2 cellular contexts compared by ENCODE assay signal in genomic region chr22:31343235-31344191, GRCh38.
TF ChIP-seq lines count a peak whose summit lies in the region.

No MANE protein-coding gene starts in this region.

TF ChIP-seq in HEK293, 187 proteins besides CTCF, POLR2A, EP300 and RAD21 (continued from another document):
- TF ChIP-seq EGR2 (tag by site-specific recombination; IDR thresholded peaks at IDR 0.05; ENCODE audit: low read depth) (peak; percentile 13; the same call in 1 of the 2 replicates), GLIS2 (tag by site-specific recombination; IDR thresholded peaks at IDR 0.05) (peak; percentile 80), PRDM10 (tag by site-specific recombination; IDR thresholded peaks at IDR 0.05) (peak; percentile 94), SP2 (tag by site-specific recombination; IDR thresholded peaks at IDR 0.05) (peak; percentile 28), KLF10 (tag by site-specific recombination; IDR thresholded peaks at IDR 0.05) (no peak), ZBTB17 (tag by site-specific recombination; IDR thresholded peaks at IDR 0.05) (peak; percentile 36; the same call in 1 of the 2 replicates), ZNF76 (tag by site-specific recombination; IDR thresholded peaks at IDR 0.05; ENCODE audit: borderline replicate concordance, low read depth) (peak; percentile 38; the same call in 1 of the 2 replicates), GLIS1 (tag by site-specific recombination; IDR thresholded peaks at IDR 0.05) (peak; percentile 54; the same call in 1 of the 2 replicates), MYNN (tag by site-specific recombination; IDR thresholded peaks at IDR 0.05; ENCODE audit: borderline replicate concordance) (no peak), ZNF707 (tag by site-specific recombination; IDR thresholded peaks at IDR 0.05) (no peak), ZNF777 (tag by site-specific recombination; IDR thresholded peaks at IDR 0.05; ENCODE audit: borderline replicate concordance) (no peak)
- TF ChIP-seq, protein P1, sequence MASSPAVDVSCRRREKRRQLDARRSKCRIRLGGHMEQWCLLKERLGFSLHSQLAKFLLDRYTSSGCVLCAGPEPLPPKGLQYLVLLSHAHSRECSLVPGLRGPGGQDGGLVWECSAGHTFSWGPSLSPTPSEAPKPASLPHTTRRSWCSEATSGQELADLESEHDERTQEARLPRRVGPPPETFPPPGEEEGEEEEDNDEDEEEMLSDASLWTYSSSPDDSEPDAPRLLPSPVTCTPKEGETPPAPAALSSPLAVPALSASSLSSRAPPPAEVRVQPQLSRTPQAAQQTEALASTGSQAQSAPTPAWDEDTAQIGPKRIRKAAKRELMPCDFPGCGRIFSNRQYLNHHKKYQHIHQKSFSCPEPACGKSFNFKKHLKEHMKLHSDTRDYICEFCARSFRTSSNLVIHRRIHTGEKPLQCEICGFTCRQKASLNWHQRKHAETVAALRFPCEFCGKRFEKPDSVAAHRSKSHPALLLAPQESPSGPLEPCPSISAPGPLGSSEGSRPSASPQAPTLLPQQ (tag by site-specific recombination; IDR thresholded peaks at IDR 0.05): peak; percentile 69; the same call in 1 of the 2 replicates
- TF ChIP-seq, protein P2, sequence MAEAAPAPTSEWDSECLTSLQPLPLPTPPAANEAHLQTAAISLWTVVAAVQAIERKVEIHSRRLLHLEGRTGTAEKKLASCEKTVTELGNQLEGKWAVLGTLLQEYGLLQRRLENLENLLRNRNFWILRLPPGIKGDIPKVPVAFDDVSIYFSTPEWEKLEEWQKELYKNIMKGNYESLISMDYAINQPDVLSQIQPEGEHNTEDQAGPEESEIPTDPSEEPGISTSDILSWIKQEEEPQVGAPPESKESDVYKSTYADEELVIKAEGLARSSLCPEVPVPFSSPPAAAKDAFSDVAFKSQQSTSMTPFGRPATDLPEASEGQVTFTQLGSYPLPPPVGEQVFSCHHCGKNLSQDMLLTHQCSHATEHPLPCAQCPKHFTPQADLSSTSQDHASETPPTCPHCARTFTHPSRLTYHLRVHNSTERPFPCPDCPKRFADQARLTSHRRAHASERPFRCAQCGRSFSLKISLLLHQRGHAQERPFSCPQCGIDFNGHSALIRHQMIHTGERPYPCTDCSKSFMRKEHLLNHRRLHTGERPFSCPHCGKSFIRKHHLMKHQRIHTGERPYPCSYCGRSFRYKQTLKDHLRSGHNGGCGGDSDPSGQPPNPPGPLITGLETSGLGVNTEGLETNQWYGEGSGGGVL (tag by site-specific recombination; IDR thresholded peaks at IDR 0.05): peak; percentile 68
TF ChIP-seq in HEK293: peak in this region for 12.

TF ChIP-seq in SK-N-SH, 30 proteins besides CTCF, POLR2A, EP300 and RAD21:
- TF ChIP-seq, protein P3, sequence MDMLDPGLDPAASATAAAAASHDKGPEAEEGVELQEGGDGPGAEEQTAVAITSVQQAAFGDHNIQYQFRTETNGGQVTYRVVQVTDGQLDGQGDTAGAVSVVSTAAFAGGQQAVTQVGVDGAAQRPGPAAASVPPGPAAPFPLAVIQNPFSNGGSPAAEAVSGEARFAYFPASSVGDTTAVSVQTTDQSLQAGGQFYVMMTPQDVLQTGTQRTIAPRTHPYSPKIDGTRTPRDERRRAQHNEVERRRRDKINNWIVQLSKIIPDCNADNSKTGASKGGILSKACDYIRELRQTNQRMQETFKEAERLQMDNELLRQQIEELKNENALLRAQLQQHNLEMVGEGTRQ (IDR thresholded peaks at IDR 0.05; ENCODE audit: borderline replicate concordance, low read depth, low read length): no peak
- TF ChIP-seq POLR2AphosphoS5 (IDR thresholded peaks at IDR 0.05; ENCODE audit: low read depth, low read length) (no peak), FOXJ3 (CRISPR knock-in tag; IDR thresholded peaks at IDR 0.05) (no peak), MXI1 (IDR thresholded peaks at IDR 0.05; ENCODE audit: low read depth, low read length) (no peak), TAF1 (IDR thresholded peaks at IDR 0.05; ENCODE audit: borderline replicate concordance, low read depth, low read length) (no peak), RCOR1 (IDR thresholded peaks at IDR 0.05; ENCODE audit: low read length) (no peak), MEF2A (IDR thresholded peaks at IDR 0.05; ENCODE audit: borderline replicate concordance, low read depth) (no peak), GABPA (IDR thresholded peaks at IDR 0.05; ENCODE audit: low read depth) (no peak)
- TF ChIP-seq, protein P4, sequence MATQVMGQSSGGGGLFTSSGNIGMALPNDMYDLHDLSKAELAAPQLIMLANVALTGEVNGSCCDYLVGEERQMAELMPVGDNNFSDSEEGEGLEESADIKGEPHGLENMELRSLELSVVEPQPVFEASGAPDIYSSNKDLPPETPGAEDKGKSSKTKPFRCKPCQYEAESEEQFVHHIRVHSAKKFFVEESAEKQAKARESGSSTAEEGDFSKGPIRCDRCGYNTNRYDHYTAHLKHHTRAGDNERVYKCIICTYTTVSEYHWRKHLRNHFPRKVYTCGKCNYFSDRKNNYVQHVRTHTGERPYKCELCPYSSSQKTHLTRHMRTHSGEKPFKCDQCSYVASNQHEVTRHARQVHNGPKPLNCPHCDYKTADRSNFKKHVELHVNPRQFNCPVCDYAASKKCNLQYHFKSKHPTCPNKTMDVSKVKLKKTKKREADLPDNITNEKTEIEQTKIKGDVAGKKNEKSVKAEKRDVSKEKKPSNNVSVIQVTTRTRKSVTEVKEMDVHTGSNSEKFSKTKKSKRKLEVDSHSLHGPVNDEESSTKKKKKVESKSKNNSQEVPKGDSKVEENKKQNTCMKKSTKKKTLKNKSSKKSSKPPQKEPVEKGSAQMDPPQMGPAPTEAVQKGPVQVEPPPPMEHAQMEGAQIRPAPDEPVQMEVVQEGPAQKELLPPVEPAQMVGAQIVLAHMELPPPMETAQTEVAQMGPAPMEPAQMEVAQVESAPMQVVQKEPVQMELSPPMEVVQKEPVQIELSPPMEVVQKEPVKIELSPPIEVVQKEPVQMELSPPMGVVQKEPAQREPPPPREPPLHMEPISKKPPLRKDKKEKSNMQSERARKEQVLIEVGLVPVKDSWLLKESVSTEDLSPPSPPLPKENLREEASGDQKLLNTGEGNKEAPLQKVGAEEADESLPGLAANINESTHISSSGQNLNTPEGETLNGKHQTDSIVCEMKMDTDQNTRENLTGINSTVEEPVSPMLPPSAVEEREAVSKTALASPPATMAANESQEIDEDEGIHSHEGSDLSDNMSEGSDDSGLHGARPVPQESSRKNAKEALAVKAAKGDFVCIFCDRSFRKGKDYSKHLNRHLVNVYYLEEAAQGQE (IDR thresholded peaks at IDR 0.05; ENCODE audit: low read depth, low read length): no peak
